Comparison of ENCODE assay signal across 8 cellular contexts in the genomic region with DNA sequence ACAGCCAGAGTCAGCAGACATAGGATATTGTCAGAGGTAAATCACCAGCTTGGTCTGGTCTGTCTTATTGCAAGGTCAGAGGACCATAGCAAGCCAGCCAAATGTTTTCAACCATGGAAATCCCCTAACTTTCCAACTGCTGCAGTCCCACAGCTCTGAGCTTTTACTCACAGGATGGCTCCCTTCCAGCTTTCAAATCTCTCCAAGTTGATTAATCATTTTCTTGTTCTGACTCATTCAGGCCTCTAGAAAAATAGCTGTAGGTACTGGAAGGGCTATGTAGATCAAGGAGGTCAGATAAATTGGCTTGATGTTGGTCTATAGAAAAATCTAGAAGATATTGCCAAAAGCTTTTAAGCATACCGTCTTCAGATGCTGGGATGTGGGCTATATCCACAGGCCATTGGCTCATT.
DNase-seq lines count a peak whose midpoint lies in the region; ATAC-seq and TF ChIP-seq lines count a peak whose summit lies in the region.

No MANE protein-coding gene starts in this region.

- H3K27me3 ChIP-seq in RWPE2 (ENCODE audit: insufficient read depth, poor library complexity, severe bottlenecking) = no peaks in the 10 kb centered on the region

- ATAC-seq in HG02943 (IDR thresholded peaks at IDR 0.05; ENCODE audit: low read depth, unreplicated experiment) (peak; percentile 61), RWPE2 (ENCODE audit: low read depth) (peak; percentile 98)

- H3K36me3 ChIP-seq in RWPE2 (ENCODE audit: low read depth) = no peaks in the 10 kb centered on the region

- peak in 2 of 3 donors; percentile 19 to 32 for DNase-seq in stimulated activated CD4-positive, alpha-beta T cell treated with anti-CD3 and anti-CD28 coated beads, Interleukin-12 subunit alpha, Interleukin-12 subunit beta, amount 100 ng/mL, for 48 hours (ENCODE audit: low read depth in 2 of 3, low spot score in 1 of 3)
- no peak for DNase-seq in stimulated activated CD4-positive, alpha-beta T cell treated with anti-CD3 and anti-CD28 coated beads, Interleukin-12 subunit alpha, Interleukin-12 subunit beta, amount 100 ng/mL, for 4 hours
- DNase-seq in RWPE2 (ENCODE audit: low spot score) (peak; percentile 85), fibroblast of peridontal ligament (ENCODE audit: extremely low read depth) (peak; percentile 100), retinal pigment epithelial cell (ENCODE audit: low read depth) (peak; percentile 100), MV-4-11 (lab: John Stamatoyannopoulos, UW) (no peak), NCI-H2227 treated with DMSO at 0.1 percent for 48 hours (lab: John Stamatoyannopoulos, UW) (no peak)

- TF ChIP-seq CTCF in RWPE2 (IDR thresholded peaks at IDR 0.05; ENCODE audit: poor library complexity, severe bottlenecking) (no peak), retinal pigment epithelial cell (conservative IDR thresholded peaks at IDR 0.05; ENCODE audit: low read depth, low read length) (no peak)

- H3K4me3 ChIP-seq in RWPE2 (ENCODE audit: severe bottlenecking) = no peak overlapping the region
- no peak overlapping the region for H3K4me3 ChIP-seq in retinal pigment epithelial cell (ENCODE audit: low read length)

- H3K4me1 ChIP-seq in RWPE2 (ENCODE audit: insufficient read depth, poor library complexity, severe bottlenecking) = peaks cover 33% of the 10 kb centered on the region

- H3K27ac ChIP-seq in RWPE2 (ENCODE audit: poor library complexity, severe bottlenecking) = peak overlapping the region; percentile 92

- no peaks in the 10 kb centered on the region for H3K9me3 ChIP-seq in RWPE2 (ENCODE audit: severe bottlenecking)

Comparison
In these comparisons a context has a peak if more than half of its experiments do, and no peak if none do; other contexts are left out.
1. DNase-seq: peak in stimulated activated CD4-positive, alpha-beta T cell treated with anti-CD3 and anti-CD28 coated beads, Interleukin-12 subunit alpha, Interleukin-12 subunit beta, amount 100 ng/mL, for 48 hours (2 of 3), RWPE2 (single experiment), fibroblast of peridontal ligament (single experiment) and retinal pigment epithelial cell (single experiment); none in stimulated activated CD4-positive, alpha-beta T cell treated with anti-CD3 and anti-CD28 coated beads, Interleukin-12 subunit alpha, Interleukin-12 subunit beta, amount 100 ng/mL, for 4 hours (single experiment), MV-4-11 (single experiment) and NCI-H2227 treated with DMSO at 0.1 percent for 48 hours (single experiment).